ENCODE assay signal across 29 cellular contexts in the genomic region with DNA sequence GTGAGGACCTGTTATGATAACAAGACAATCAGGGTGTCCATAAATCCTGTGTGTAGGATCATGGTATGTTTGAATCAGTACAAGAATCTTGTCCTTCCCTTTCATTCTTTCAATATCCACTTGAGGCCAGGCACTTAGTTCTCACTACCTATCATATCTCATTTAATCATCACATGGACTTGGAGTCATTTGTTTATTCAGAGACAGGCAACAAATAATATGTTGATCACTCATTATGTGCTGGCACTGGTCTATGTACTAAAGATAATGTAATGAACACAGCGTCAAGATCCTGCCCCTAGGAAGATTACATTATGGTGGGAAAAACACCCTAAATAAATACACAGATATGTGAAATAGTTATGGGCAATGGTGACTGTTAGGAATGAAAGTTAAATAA.
"Had no signal": no experiment of that assay in that cellular context is flagged by ENCODE, and none has a peak within 500 bp of the region (broad histone marks: within the 10 kb centered on the region; RNA-seq: fewer than 3 reads in every experiment).

No MANE protein-coding gene starts in this region.

- DNase-seq: activated CD4-positive, alpha-beta T cell treated with anti-CD3 and anti-CD28 coated beads, Interleukin-2, amount 10 ng/mL, durations not matched to agents 24 days and 14 days; activated CD4-positive, alpha-beta T cell treated with anti-CD3 and anti-CD28 coated beads, Interleukin-2, amount 50 U/mL, for 4 hours; activated CD8-positive, alpha-beta T cell treated with anti-CD3 and anti-CD28 coated beads for 36 hours; activated gamma-delta T cell; activated naive CD4-positive, alpha-beta T cell treated with anti-CD3 and anti-CD28 coated beads for 36 hours; activated T-cell treated with anti-CD3 and anti-CD28 coated beads, Interleukin-2, amount 50 U/mL, for 1 hour; activated T-cell treated with anti-CD3 and anti-CD28 coated beads, Interleukin-2, amount 50 U/mL, for 72 hours; adrenal gland; body of pancreas; caudate nucleus; cerebellar nuclear complex; NCI-H1048; NCI-H1436 treated with DMSO at 0.1 percent for 48 hours; NCI-H1694 treated with DMSO at 0.1 percent for 48 hours; NCI-H2029; NCI-H510A; NCI-H526; NCI-H748 treated with DMSO at 0.1 percent for 48 hours; NK-92 treated with Interleukin-12 subunit alpha and Interleukin-12 subunit beta, amount 100 ng/mL, for 24 hours; Right ventricle myocardium superior; SJCRH30 had no signal

- ATAC-seq: activated CD8-positive, alpha-beta T cell treated with anti-CD3 and anti-CD28 coated beads for 36 hours; activated naive CD4-positive, alpha-beta T cell treated with anti-CD3 and anti-CD28 coated beads, Interleukin-2, amount 50 U/mL, for 72 hours; activated T-cell treated with anti-CD3 and anti-CD28 coated beads, Interleukin-2, amount 50 U/mL, for 72 hours; body of pancreas had no signal

- H3K27ac Mint-ChIP-seq: activated CD4-positive, alpha-beta T cell treated with anti-CD3 and anti-CD28 coated beads, Interleukin-2, amount 10 ng/mL, durations not matched to agents 24 days and 14 days; activated CD8-positive, alpha-beta T cell treated with anti-CD3 and anti-CD28 coated beads for 36 hours; activated naive CD4-positive, alpha-beta T cell treated with anti-CD3 and anti-CD28 coated beads for 36 hours; activated naive CD4-positive, alpha-beta T cell treated with anti-CD3 and anti-CD28 coated beads, Interleukin-2, amount 50 U/mL, for 72 hours; activated T-cell treated with anti-CD3 and anti-CD28 coated beads, Interleukin-2, amount 50 U/mL, for 72 hours; activated T-helper 2 cell treated with anti-CD3 and anti-CD28 coated beads, Interferon-gamma antibody, Interleukin-2, Interleukin-4, amounts not matched to agents 10 μg/mL and 5 μg/mL and 100 μg/mL, durations not matched to agents 14 hours and 24 hours and 36 hours; T-helper 1 cell treated with Interleukin-12 subunit alpha and Interleukin-12 subunit beta and Interleukin-4 antibody, amounts not matched to agents 30 μg/mL and 1 μg/mL, for 36 hours; T-helper 2 cell treated with Interferon-gamma antibody and Interleukin-4, amounts not matched to agents 5 μg/mL and 100 μg/mL, for 36 hours had no signal

- FAIRE-seq: astrocyte, TTC549 had no signal

- H3K4me3 Mint-ChIP-seq: activated CD4-positive, alpha-beta T cell treated with anti-CD3 and anti-CD28 coated beads, Interleukin-2, amount 10 ng/mL, durations not matched to agents 24 days and 14 days; activated CD8-positive, alpha-beta T cell treated with anti-CD3 and anti-CD28 coated beads for 36 hours; activated naive CD4-positive, alpha-beta T cell treated with anti-CD3 and anti-CD28 coated beads for 36 hours; activated T-cell treated with anti-CD3 and anti-CD28 coated beads, Interleukin-2, amount 50 U/mL, for 72 hours; T-helper 1 cell treated with Interleukin-12 subunit alpha and Interleukin-12 subunit beta and Interleukin-4 antibody, amounts not matched to agents 30 μg/mL and 1 μg/mL, for 36 hours; T-helper 2 cell treated with Interferon-gamma antibody and Interleukin-4, amounts not matched to agents 5 μg/mL and 100 μg/mL, for 36 hours had no signal

- H3K4me3 ChIP-seq: adrenal gland, body of pancreas, breast epithelium, SJCRH30, SK-N-MC had no signal

- H3K9me3 Mint-ChIP-seq: activated CD8-positive, alpha-beta T cell treated with anti-CD3 and anti-CD28 coated beads for 36 hours; activated naive CD4-positive, alpha-beta T cell treated with anti-CD3 and anti-CD28 coated beads for 36 hours; activated T-cell treated with anti-CD3 and anti-CD28 coated beads, Interleukin-2, amount 50 U/mL, for 72 hours; activated T-helper 2 cell treated with anti-CD3 and anti-CD28 coated beads, Interferon-gamma antibody, Interleukin-2, Interleukin-4, amounts not matched to agents 10 μg/mL and 5 μg/mL and 100 μg/mL, durations not matched to agents 14 hours and 24 hours and 36 hours; T-helper 1 cell treated with Interleukin-12 subunit alpha and Interleukin-12 subunit beta and Interleukin-4 antibody, amounts not matched to agents 30 μg/mL and 1 μg/mL, for 36 hours; T-helper 2 cell treated with Interferon-gamma antibody and Interleukin-4, amounts not matched to agents 5 μg/mL and 100 μg/mL, for 36 hours had no signal

- H3K9me3 ChIP-seq: adrenal gland, SJCRH30 had no signal

- H3K27ac ChIP-seq: adrenal gland, body of pancreas, breast epithelium, SJCRH30, SK-N-MC had no signal

- H3K36me3 ChIP-seq: adrenal gland, breast epithelium, SJCRH30 had no signal

- H3K4me1 ChIP-seq: adrenal gland, body of pancreas, breast epithelium had no signal

- H3K27me3 ChIP-seq: adrenal gland, body of pancreas, breast epithelium, SJCRH30 had no signal
